ENCODE assay signal across 9 cellular contexts in genomic region chr1:101474039-101474665, GRCh38.
DNase-seq lines count a peak whose midpoint lies in the region; ATAC-seq and TF ChIP-seq lines count a peak whose summit lies in the region.
"Had no signal": no experiment of that assay in that cellular context is flagged by ENCODE, and none has a peak within 500 bp of the region (broad histone marks: within the 10 kb centered on the region; RNA-seq: fewer than 3 reads in every experiment).

No MANE protein-coding gene starts in this region.

- H3K36me3 ChIP-seq in RWPE2 (ENCODE audit: low read depth): no peaks in the 10 kb centered on the region
- no peaks in the 10 kb centered on the region for H3K36me3 ChIP-seq in gastroesophageal sphincter

- TF ChIP-seq CTCF in GM12865 (IDR thresholded peaks at IDR 0.05; ENCODE audit: insufficient read depth, low read depth, low read length, missing control alignments) (peak; percentile 45), RWPE2 (IDR thresholded peaks at IDR 0.05; ENCODE audit: poor library complexity, severe bottlenecking) (peak; percentile 45), gastroesophageal sphincter (IDR thresholded peaks at IDR 0.05) (no peak)

- 0% methylated on average over 1 of the region's 1 CpG for WGBS in gastroesophageal sphincter (ENCODE audit: low coverage in 1 of 2), 2 donors

- no peak overlapping the region for H3K4me3 ChIP-seq in GM12865 (ENCODE audit: low read depth, low read length)
- no peak overlapping the region for H3K4me3 ChIP-seq in RWPE2 (ENCODE audit: severe bottlenecking)
- no peak overlapping the region for H3K4me3 ChIP-seq in gastroesophageal sphincter

- H3K27ac ChIP-seq in RWPE2 (ENCODE audit: poor library complexity, severe bottlenecking): no peak overlapping the region
- no peak overlapping the region for H3K27ac ChIP-seq in gastroesophageal sphincter

- TF ChIP-seq EP300 in gastroesophageal sphincter (IDR thresholded peaks at IDR 0.05): no peak

- TF ChIP-seq POLR2A in gastroesophageal sphincter (IDR thresholded peaks at IDR 0.05): no peak

- H3K4me1 ChIP-seq in RWPE2 (ENCODE audit: insufficient read depth, poor library complexity, severe bottlenecking): no peaks in the 10 kb centered on the region
- no peaks in the 10 kb centered on the region for H3K4me1 ChIP-seq in gastroesophageal sphincter

- ATAC-seq in HG03060 (IDR thresholded peaks at IDR 0.05; ENCODE audit: low read depth, unreplicated experiment) (peak; percentile 54), RWPE2 (ENCODE audit: low read depth) (no peak), gastroesophageal sphincter (no peak)

- H3K27me3 ChIP-seq in RWPE2 (ENCODE audit: insufficient read depth, poor library complexity, severe bottlenecking) (peaks cover 3% of the 10 kb centered on the region), gastroesophageal sphincter (no peaks in the 10 kb centered on the region)

- peak; percentile 50 for DNase-seq in GM12865 (ENCODE audit: low read depth)
- DNase-seq in RWPE2 (ENCODE audit: low spot score): no peak
- peak; percentile 30 for DNase-seq in kidney tubule cell (ENCODE audit: low spot score)
- no peak for DNase-seq in UCSD-AML1 (lab: John Stamatoyannopoulos, UW; ENCODE audit: unreplicated experiment)
- DNase-seq in islet precursor cell: no peak
- DNase-seq in NCI-H1092 treated with DMSO at 0.1 percent for 48 hours (lab: John Stamatoyannopoulos, UW): no peak
- DNase-seq: naive B cell had no signal

- H3K9me3 ChIP-seq in RWPE2 (ENCODE audit: severe bottlenecking) (no peaks in the 10 kb centered on the region), gastroesophageal sphincter (peaks cover 0 to 11% (median 0%) of the 10 kb centered on the region in 3 donors)

Comparison
In these comparisons a context has a peak if more than half of its experiments do, and no peak if none do; other contexts are left out.
1. DNase-seq: peak in GM12865 (single experiment) and kidney tubule cell (single experiment); none in RWPE2 (single experiment), UCSD-AML1 (single experiment), islet precursor cell (single experiment) and NCI-H1092 treated with DMSO at 0.1 percent for 48 hours (single experiment).
2. CTCF ChIP-seq: peak in GM12865 (single experiment) and RWPE2 (single experiment); none in gastroesophageal sphincter (0 of 4).